7 cellular contexts compared by ENCODE assay signal in the genomic region with DNA sequence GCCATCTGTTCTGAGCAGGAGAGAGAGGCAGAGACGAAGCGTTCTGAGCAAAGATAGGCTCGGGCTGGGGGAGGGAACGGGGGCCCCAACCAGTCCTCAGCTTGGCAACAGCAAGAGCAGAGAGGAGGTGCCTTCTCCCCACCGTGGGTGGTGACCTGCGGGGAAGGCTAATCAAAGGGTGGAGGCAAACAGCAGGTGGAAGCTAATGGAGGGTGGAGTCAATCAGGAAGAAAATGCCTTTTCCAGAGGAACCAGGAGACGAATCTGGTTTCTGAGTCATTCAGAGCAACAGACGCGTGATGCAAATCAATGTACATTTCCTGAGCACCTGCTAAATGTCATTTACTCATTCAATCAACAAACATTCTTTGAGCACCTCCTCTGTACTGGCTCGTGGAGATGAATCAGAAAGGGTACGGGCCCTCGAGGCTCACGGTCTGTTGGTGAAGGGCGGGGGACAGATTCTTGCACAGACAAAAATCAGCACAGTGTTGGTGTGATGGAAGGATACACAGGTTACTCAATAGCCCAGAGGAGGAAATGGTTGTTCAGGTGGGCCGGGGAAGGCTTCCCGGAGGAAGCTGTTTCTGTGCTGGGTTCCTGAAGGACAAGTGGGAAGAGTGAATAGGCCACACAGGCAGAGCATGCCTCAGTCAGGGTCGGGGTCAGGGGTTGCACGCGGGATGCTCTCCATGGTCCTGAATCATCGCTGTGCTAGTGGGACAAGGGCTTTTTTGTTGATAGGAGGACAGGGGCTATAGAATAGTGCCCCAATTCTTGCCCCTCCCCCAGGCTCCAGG. TPM values are rescaled to one million over a fixed set of nuclear protein-coding genes. Genes with fewer than 3 reads are reported as not detected.
DNase-seq lines count a peak whose midpoint lies in the region; FAIRE-seq and TF ChIP-seq lines count a peak whose summit lies in the region.

No MANE protein-coding gene starts in this region.

- no peak for DNase-seq in H54 (ENCODE audit: insufficient read length, low spot score)
- DNase-seq in NCI-H2171 treated with DMSO at 0.1 percent for 48 hours (lab: John Stamatoyannopoulos, UW) = peak; percentile 83
- DNase-seq in dermis blood vessel endothelial cell = peak; percentile 74
- peak; percentile 95 for DNase-seq in neural crest cell (ENCODE audit: low read depth, low spot score)
- DNase-seq in cortex of kidney (lab: John Stamatoyannopoulos, UW) = no peak
- no peak for DNase-seq in GM10248 (ENCODE audit: extremely low spot score)
- no peak for DNase-seq in NCI-H524 (lab: John Stamatoyannopoulos, UW)

- no peaks in the 10 kb centered on the region for H3K36me3 Mint-ChIP-seq in neural crest cell (ENCODE audit: low read depth)

- CTCF ChIA-PET in GM10248 (lab: Yijun Ruan, JAX) = no interaction called here

- H3K4me3 Mint-ChIP-seq in neural crest cell = no peak overlapping the region

- no peak overlapping the region for H3K27ac Mint-ChIP-seq in neural crest cell (ENCODE audit: unreplicated experiment)

- FAIRE-seq in H54 (lab: Jason Lieb, UNC) = peak; percentile 76

- no peaks in the 10 kb centered on the region for H3K9me3 Mint-ChIP-seq in neural crest cell

- peaks cover 13% of the 10 kb centered on the region for H3K4me1 Mint-ChIP-seq in neural crest cell

- POLR2A ChIA-PET in GM10248 (lab: Yijun Ruan, JAX) = interaction anchor here (0.6 kb wide), 1 partner anchor 857 kb away, joined by 3 read pairs; the partner anchor contains the start of gene SHPK

- peaks cover 33% of the 10 kb centered on the region for H3K27me3 Mint-ChIP-seq in neural crest cell (ENCODE audit: low read depth)

- no peak for TF ChIP-seq POLR2A in H54 (IDR thresholded peaks at IDR 0.05; ENCODE audit: low read depth, low read length)

- TF ChIP-seq CTCF in neural crest cell (conservative IDR thresholded peaks at IDR 0.05) = no peak
- no peak for TF ChIP-seq CTCF in GM10248 (IDR thresholded peaks at IDR 0.05; ENCODE audit: control extremely low read depth, extremely low read depth, low read depth, missing control alignments)

RNA-seq across cellular contexts. Expression of gene SPNS2, which starts 5.7 kb away (rescaled TPM):
- 84.6 and 122 TPM in 2 replicates for total RNA-seq in dermis blood vessel endothelial cell
- total RNA-seq in neural crest cell = 3.8 and 4.3 TPM in 2 replicates

RNA-seq across cellular contexts. Expression of gene SPNS3, which starts 59.2 kb away (rescaled TPM):
- 0.23 and 0.34 TPM in 2 replicates for total RNA-seq in dermis blood vessel endothelial cell
- not detected in 2 replicates for total RNA-seq in neural crest cell

Comparison
In these comparisons a context has a peak if more than half of its experiments do, and no peak if none do; other contexts are left out.
1. DNase-seq: peak in NCI-H2171 treated with DMSO at 0.1 percent for 48 hours (single experiment), dermis blood vessel endothelial cell (single experiment) and neural crest cell (single experiment); none in H54 (single experiment), cortex of kidney (single experiment), GM10248 (single experiment) and NCI-H524 (0 of 2).
2. RNA of gene SPNS2, which starts 5.7 kb away (total RNA-seq): 84.6 to 122 TPM in dermis blood vessel endothelial cell; 3.8 to 4.3 TPM in neural crest cell; every median in the first group is over 10 times any median in the second.